20 cellular contexts compared by ENCODE assay signal in genomic region chr13:40119852-40120251, GRCh38.
DNase-seq lines count a peak whose midpoint lies in the region; ATAC-seq and TF ChIP-seq lines count a peak whose summit lies in the region.
"Had no signal": no experiment of that assay in that cellular context is flagged by ENCODE, and none has a peak within 500 bp of the region (broad histone marks: within the 10 kb centered on the region; RNA-seq: fewer than 3 reads in every experiment).

No MANE protein-coding gene starts in this region.

- intact Hi-C loops in Right ventricle myocardium superior (cut with DNase I): no loop called here
- intact Hi-C loops in Right ventricle myocardium inferior (cut with DNase I): no loop called here
- intact Hi-C loops in esophagus squamous epithelium (cut with DNase I): no loop called here

- WGBS in esophagus squamous epithelium, 2 donors: 88 to 93% methylated on average over 1 of the region's 1 CpG

- H3K27ac ChIP-seq in HEK293 (ENCODE audit: extremely low read depth, low read depth, low read length): no peak overlapping the region
- H3K27ac ChIP-seq in esophagus squamous epithelium: peak overlapping the region; percentile 11 to 69 (median 64)
- peak overlapping the region; percentile 71 for H3K27ac ChIP-seq in subcutaneous abdominal adipose tissue (ENCODE audit: low read depth, low read length)
- H3K27ac ChIP-seq: SJCRH30 had no signal

- no peak for TF ChIP-seq POLR2A in esophagus squamous epithelium (IDR thresholded peaks at IDR 0.05)

- H3K4me3 ChIP-seq in HEK293 (ENCODE audit: low read depth, low read length): no peak overlapping the region
- H3K4me3 ChIP-seq in esophagus squamous epithelium: no peak overlapping the region
- H3K4me3 ChIP-seq in subcutaneous abdominal adipose tissue (ENCODE audit: low read depth in 1 of 5, low read length in 5 of 5): no peak overlapping the region
- H3K4me3 ChIP-seq: SJCRH30 had no signal

- ATAC-seq in Right ventricle myocardium superior (ENCODE audit: poor library complexity) (peak; percentile 27), Right ventricle myocardium inferior (no peak)

- CTCF ChIA-PET in HEK293 (lab: Yijun Ruan, JAX): no interaction called here

- TF ChIP-seq CTCF in HEK293 (tag by site-specific recombination; IDR thresholded peaks at IDR 0.05): no peak
- TF ChIP-seq CTCF in esophagus squamous epithelium (IDR thresholded peaks at IDR 0.05): no peak

- H3K4me1 ChIP-seq in HEK293 (ENCODE audit: control insufficient read depth, insufficient read depth, low read length) (peaks cover 7% of the 10 kb centered on the region), esophagus squamous epithelium (peaks cover 0 to 35% (median 14%) of the 10 kb centered on the region in 3 donors), subcutaneous abdominal adipose tissue (ENCODE audit: control insufficient read depth in 5 of 5, insufficient read depth in 5 of 5, low read length in 5 of 5) (peaks cover 0 to 53% (median 47%) of the 10 kb centered on the region in 5 donors)

- no peaks in the 10 kb centered on the region for H3K36me3 ChIP-seq in HEK293 (ENCODE audit: control insufficient read depth in 2 of 2, insufficient read depth in 1 of 2, low read length in 2 of 2)
- H3K36me3 ChIP-seq in esophagus squamous epithelium: no peaks in the 10 kb centered on the region
- H3K36me3 ChIP-seq in subcutaneous abdominal adipose tissue (ENCODE audit: control insufficient read depth in 5 of 5, insufficient read depth in 5 of 5, low read length in 5 of 5): no peaks in the 10 kb centered on the region
- H3K36me3 ChIP-seq: SJCRH30 had no signal

- POLR2A ChIA-PET in HEK293 (lab: Yijun Ruan, JAX): no interaction called here

- no peaks in the 10 kb centered on the region for H3K27me3 ChIP-seq in esophagus squamous epithelium
- no peaks in the 10 kb centered on the region for H3K27me3 ChIP-seq in subcutaneous abdominal adipose tissue (ENCODE audit: control insufficient read depth in 5 of 5, insufficient read depth in 4 of 5, low read length in 5 of 5)
- H3K27me3 ChIP-seq: SJCRH30 had no signal

- DNase-seq in Right ventricle myocardium superior: no peak
- DNase-seq in Right ventricle myocardium inferior (ENCODE audit: missing footprints): no peak
- DNase-seq in esophagus squamous epithelium (lab: John Stamatoyannopoulos, UW): no peak
- DNase-seq in AG08395 (ENCODE audit: low spot score): no peak
- DNase-seq in NCI-H1105 treated with DMSO at 0.1 percent for 48 hours (lab: John Stamatoyannopoulos, UW): no peak
- DNase-seq in AG20443 (ENCODE audit: low spot score): no peak
- DNase-seq: 8988T, EL, GF-D8, H9, MM.1S, NCI-H1048, NCI-H1436 treated with DMSO at 0.1 percent for 48 hours, NCI-H2029, NCI-H2227 treated with DMSO at 0.1 percent for 48 hours, NCI-H510A treated with DMSO at 0.1 percent for 48 hours, NCI-H748 treated with DMSO at 0.1 percent for 48 hours, SJCRH30 had no signal

- no peak overlapping the region for H3K9ac ChIP-seq in subcutaneous abdominal adipose tissue (ENCODE audit: low read length in 5 of 5)

- H3K9me3 ChIP-seq in HEK293 (ENCODE audit: control insufficient read depth, insufficient read depth, low read depth, low read length) (no peaks in the 10 kb centered on the region), esophagus squamous epithelium (peaks cover 0 to 5% (median 0%) of the 10 kb centered on the region in 3 donors), subcutaneous abdominal adipose tissue (ENCODE audit: control insufficient read depth in 5 of 5, low read length in 5 of 5) (peaks cover 0 to 7% (median 4%) of the 10 kb centered on the region in 5 donors)
- H3K9me3 ChIP-seq: SJCRH30 had no signal

TF ChIP-seq in HEK293, 187 proteins besides CTCF, POLR2A, EP300 and RAD21:
- TF ChIP-seq PATZ1 (tag by site-specific recombination; IDR thresholded peaks at IDR 0.05) (no peak), ZBTB1 (tag by site-specific recombination; IDR thresholded peaks at IDR 0.05) (no peak), ZNF571 (tag by site-specific recombination; IDR thresholded peaks at IDR 0.05) (no peak), OSR2 (tag by site-specific recombination; IDR thresholded peaks at IDR 0.05) (no peak), RBAK (tag by site-specific recombination; IDR thresholded peaks at IDR 0.05) (peak; percentile 86), ZNF335 (tag by site-specific recombination; conservative IDR thresholded peaks at IDR 0.05) (no peak), ZNF433 (tag by site-specific recombination; IDR thresholded peaks at IDR 0.05; ENCODE audit: low read depth) (no peak)
- TF ChIP-seq, protein P1, sequence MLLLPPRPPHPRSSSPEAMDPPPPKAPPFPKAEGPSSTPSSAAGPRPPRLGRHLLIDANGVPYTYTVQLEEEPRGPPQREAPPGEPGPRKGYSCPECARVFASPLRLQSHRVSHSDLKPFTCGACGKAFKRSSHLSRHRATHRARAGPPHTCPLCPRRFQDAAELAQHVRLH (tag by site-specific recombination; IDR thresholded peaks at IDR 0.05): no peak
- TF ChIP-seq, protein P2, sequence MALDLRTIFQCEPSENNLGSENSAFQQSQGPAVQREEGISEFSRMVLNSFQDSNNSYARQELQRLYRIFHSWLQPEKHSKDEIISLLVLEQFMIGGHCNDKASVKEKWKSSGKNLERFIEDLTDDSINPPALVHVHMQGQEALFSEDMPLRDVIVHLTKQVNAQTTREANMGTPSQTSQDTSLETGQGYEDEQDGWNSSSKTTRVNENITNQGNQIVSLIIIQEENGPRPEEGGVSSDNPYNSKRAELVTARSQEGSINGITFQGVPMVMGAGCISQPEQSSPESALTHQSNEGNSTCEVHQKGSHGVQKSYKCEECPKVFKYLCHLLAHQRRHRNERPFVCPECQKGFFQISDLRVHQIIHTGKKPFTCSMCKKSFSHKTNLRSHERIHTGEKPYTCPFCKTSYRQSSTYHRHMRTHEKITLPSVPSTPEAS (tag by site-specific recombination; IDR thresholded peaks at IDR 0.05): no peak
